Comparison of ENCODE assay signal across 1 cellular context in genomic region chr1:114716304-114717158, GRCh38.
TF ChIP-seq lines count a peak whose summit lies in the region.

TSS of gene NRAS (minus strand) at chr1:114716771. CDS start at chr1:114716160, 611 bp downstream.

TF ChIP-seq in K562, 482 proteins besides CTCF, POLR2A, EP300 and RAD21 (continued from another document and continues in another):
- TF ChIP-seq, protein P1, sequence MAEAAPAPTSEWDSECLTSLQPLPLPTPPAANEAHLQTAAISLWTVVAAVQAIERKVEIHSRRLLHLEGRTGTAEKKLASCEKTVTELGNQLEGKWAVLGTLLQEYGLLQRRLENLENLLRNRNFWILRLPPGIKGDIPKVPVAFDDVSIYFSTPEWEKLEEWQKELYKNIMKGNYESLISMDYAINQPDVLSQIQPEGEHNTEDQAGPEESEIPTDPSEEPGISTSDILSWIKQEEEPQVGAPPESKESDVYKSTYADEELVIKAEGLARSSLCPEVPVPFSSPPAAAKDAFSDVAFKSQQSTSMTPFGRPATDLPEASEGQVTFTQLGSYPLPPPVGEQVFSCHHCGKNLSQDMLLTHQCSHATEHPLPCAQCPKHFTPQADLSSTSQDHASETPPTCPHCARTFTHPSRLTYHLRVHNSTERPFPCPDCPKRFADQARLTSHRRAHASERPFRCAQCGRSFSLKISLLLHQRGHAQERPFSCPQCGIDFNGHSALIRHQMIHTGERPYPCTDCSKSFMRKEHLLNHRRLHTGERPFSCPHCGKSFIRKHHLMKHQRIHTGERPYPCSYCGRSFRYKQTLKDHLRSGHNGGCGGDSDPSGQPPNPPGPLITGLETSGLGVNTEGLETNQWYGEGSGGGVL (CRISPR knock-in tag; IDR thresholded peaks at IDR 0.05), result no peak
- TF ChIP-seq BDP1 (IDR thresholded peaks at IDR 0.05; ENCODE audit: insufficient read depth, insufficient read length) (no peak), XRCC3 (IDR thresholded peaks at IDR 0.05) (no peak), FUS (optimal IDR thresholded peaks at IDR 0.05; ENCODE audit: low read depth, low read length) (no peak), ZNF699 (CRISPR knock-in tag; IDR thresholded peaks at IDR 0.05; ENCODE audit: insufficient replicate concordance) (no peak), RBM25 (IDR thresholded peaks at IDR 0.05; ENCODE audit: low read depth, low read length, severe bottlenecking) (no peak), SRSF1 (IDR thresholded peaks at IDR 0.05; ENCODE audit: low read depth, low read length) (no peak), MAFK (IDR thresholded peaks at IDR 0.05; ENCODE audit: low read length) (no peak; the same call in 1 of the 2 replicates), HMGXB4 (CRISPR knock-in tag; IDR thresholded peaks at IDR 0.05) (no peak), TGIF2 (CRISPR knock-in tag; IDR thresholded peaks at IDR 0.05) (no peak; the same call in 1 of the 2 replicates), FOXA1 (IDR thresholded peaks at IDR 0.05; ENCODE audit: borderline replicate concordance) (no peak), KLF1 (tag; IDR thresholded peaks at IDR 0.05) (peak; percentile 95), KLF13 (tag; IDR thresholded peaks at IDR 0.05; ENCODE audit: borderline replicate concordance, low read depth) (peak; percentile 97), MTF1 (CRISPR knock-in tag; IDR thresholded peaks at IDR 0.05; ENCODE audit: borderline replicate concordance) (no peak), NCOA2 (IDR thresholded peaks at IDR 0.05; ENCODE audit: partially characterized antibody in 2 of 2) (no peak), HLTF (IDR thresholded peaks at IDR 0.05) (no peak), ZBTB8A (IDR thresholded peaks at IDR 0.05; ENCODE audit: partially characterized antibody) (no peak), BACH1 (tag; IDR thresholded peaks at IDR 0.05) (peak; percentile 83; the same call in 1 of the 2 replicates), STAT6 (CRISPR knock-in tag; IDR thresholded peaks at IDR 0.05) (peak; percentile 65; the same call in 1 of the 2 replicates), ARID3A (IDR thresholded peaks at IDR 0.05; ENCODE audit: borderline replicate concordance, low read depth, low read length) (no peak; the same call in 1 of the 2 replicates), PHTF2 (CRISPR knock-in tag; IDR thresholded peaks at IDR 0.05) (0 out of 2 replicates have a peak, but pooled peaks have one; percentile 63), IFI16 (CRISPR knock-in tag; IDR thresholded peaks at IDR 0.05) (no peak), TRIM28 (IDR thresholded peaks at IDR 0.05) (no peak), FOXP1 (CRISPR knock-in tag; IDR thresholded peaks at IDR 0.05) (no peak), POLR2H (tag; IDR thresholded peaks at IDR 0.05; ENCODE audit: low read depth) (peak; percentile 69; the same call in 1 of the 2 replicates), ZNF584 (CRISPR knock-in tag; IDR thresholded peaks at IDR 0.05; ENCODE audit: low read depth) (no peak), ZNF274 (IDR thresholded peaks at IDR 0.05; ENCODE audit: borderline replicate concordance, low read depth, low read length) (no peak), CREB3 (tag; conservative IDR thresholded peaks at IDR 0.05; ENCODE audit: low read depth) (0 out of 2 replicates have a peak, but pooled peaks have one; percentile 46), ZNF184 (CRISPR knock-in tag; IDR thresholded peaks at IDR 0.05) (no peak), ETV6 (IDR thresholded peaks at IDR 0.05; ENCODE audit: borderline replicate concordance in 1 of 2, low read depth in 2 of 2, low read length in 1 of 2) (no peak; a peak in 1 of 4 replicates), ETV6 (CRISPR knock-in tag; IDR thresholded peaks at IDR 0.05; ENCODE audit: borderline replicate concordance) (no peak), E2F6 (IDR thresholded peaks at IDR 0.05; ENCODE audit: borderline replicate concordance in 1 of 2, extremely low read depth in 1 of 2, insufficient read depth in 1 of 2, insufficient read length in 1 of 2, low read depth in 1 of 2, low read length in 1 of 2, poor library complexity in 1 of 2, severe bottlenecking in 1 of 2) (peak in 1 of 2 experiments; percentile 63), BRD9 (IDR thresholded peaks at IDR 0.05; ENCODE audit: low read depth, partially characterized antibody) (no peak), HNRNPH1 (optimal IDR thresholded peaks at IDR 0.05; ENCODE audit: low read depth, low read length) (no peak), TCF15 (CRISPR knock-in tag; IDR thresholded peaks at IDR 0.05) (no peak), E2F3 (CRISPR knock-in tag; IDR thresholded peaks at IDR 0.05) (no peak), SRSF3 (IDR thresholded peaks at IDR 0.05; ENCODE audit: insufficient read depth, low read length) (no peak), ZNF41 (CRISPR knock-in tag; conservative IDR thresholded peaks at IDR 0.05) (no peak), DEAF1 (CRISPR knock-in tag; IDR thresholded peaks at IDR 0.05) (no peak), ZNF311 (CRISPR knock-in tag; IDR thresholded peaks at IDR 0.05) (no peak), SNIP1 (IDR thresholded peaks at IDR 0.05; ENCODE audit: low read depth) (no peak), MCM2 (IDR thresholded peaks at IDR 0.05; ENCODE audit: low read depth) (no peak), HDAC2 (IDR thresholded peaks at IDR 0.05) (peak; percentile 86), ZNF431 (CRISPR knock-in tag; IDR thresholded peaks at IDR 0.05) (no peak), ERF (CRISPR knock-in tag; IDR thresholded peaks at IDR 0.05) (peak; percentile 29)
- TF ChIP-seq, protein P2, sequence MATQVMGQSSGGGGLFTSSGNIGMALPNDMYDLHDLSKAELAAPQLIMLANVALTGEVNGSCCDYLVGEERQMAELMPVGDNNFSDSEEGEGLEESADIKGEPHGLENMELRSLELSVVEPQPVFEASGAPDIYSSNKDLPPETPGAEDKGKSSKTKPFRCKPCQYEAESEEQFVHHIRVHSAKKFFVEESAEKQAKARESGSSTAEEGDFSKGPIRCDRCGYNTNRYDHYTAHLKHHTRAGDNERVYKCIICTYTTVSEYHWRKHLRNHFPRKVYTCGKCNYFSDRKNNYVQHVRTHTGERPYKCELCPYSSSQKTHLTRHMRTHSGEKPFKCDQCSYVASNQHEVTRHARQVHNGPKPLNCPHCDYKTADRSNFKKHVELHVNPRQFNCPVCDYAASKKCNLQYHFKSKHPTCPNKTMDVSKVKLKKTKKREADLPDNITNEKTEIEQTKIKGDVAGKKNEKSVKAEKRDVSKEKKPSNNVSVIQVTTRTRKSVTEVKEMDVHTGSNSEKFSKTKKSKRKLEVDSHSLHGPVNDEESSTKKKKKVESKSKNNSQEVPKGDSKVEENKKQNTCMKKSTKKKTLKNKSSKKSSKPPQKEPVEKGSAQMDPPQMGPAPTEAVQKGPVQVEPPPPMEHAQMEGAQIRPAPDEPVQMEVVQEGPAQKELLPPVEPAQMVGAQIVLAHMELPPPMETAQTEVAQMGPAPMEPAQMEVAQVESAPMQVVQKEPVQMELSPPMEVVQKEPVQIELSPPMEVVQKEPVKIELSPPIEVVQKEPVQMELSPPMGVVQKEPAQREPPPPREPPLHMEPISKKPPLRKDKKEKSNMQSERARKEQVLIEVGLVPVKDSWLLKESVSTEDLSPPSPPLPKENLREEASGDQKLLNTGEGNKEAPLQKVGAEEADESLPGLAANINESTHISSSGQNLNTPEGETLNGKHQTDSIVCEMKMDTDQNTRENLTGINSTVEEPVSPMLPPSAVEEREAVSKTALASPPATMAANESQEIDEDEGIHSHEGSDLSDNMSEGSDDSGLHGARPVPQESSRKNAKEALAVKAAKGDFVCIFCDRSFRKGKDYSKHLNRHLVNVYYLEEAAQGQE (CRISPR knock-in tag; IDR thresholded peaks at IDR 0.05; ENCODE audit: low read depth), result no peak; the same call in 1 of the 2 replicates
- TF ChIP-seq, protein P3, sequence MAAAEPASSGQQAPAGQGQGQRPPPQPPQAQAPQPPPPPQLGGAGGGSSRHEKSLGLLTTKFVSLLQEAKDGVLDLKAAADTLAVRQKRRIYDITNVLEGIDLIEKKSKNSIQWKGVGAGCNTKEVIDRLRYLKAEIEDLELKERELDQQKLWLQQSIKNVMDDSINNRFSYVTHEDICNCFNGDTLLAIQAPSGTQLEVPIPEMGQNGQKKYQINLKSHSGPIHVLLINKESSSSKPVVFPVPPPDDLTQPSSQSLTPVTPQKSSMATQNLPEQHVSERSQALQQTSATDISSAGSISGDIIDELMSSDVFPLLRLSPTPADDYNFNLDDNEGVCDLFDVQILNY (CRISPR knock-in tag; IDR thresholded peaks at IDR 0.05), result no peak
